ENCODE assay signal across 35 cellular contexts in the genomic region with DNA sequence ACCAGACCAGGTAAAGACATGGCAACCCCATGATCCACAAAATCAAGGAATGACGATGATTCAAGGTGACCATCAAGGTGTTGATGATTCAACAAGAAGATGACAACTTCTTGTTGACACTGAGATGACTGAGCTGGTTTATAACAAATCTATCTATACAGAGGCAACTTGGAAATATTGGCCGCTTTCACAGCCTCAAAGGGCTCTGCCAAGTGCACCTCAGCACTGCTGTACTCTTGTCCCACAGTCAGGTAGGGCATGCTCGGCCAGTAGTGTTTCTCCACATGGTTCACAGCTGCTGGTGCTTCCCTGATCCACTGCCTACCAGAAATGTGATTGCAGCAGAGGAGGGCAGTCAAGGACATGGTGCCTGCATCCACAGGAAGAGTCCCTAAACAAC.
"Had no signal": no experiment of that assay in that cellular context is flagged by ENCODE, and none has a peak within 500 bp of the region (broad histone marks: within the 10 kb centered on the region; RNA-seq: fewer than 3 reads in every experiment).

No MANE protein-coding gene starts in this region.

- H3K36me3 ChIP-seq: MG63 had no signal

- H3K9me3 ChIP-seq: MG63 had no signal

- DNase-seq: Karpas-422, Kasumi-1, MG63, MM.1S, MV-4-11, NCI-H1048, NCI-H1092, NCI-H1092 treated with DMSO at 0.1 percent for 48 hours, NCI-H1105, NCI-H1105 treated with DMSO at 0.1 percent for 48 hours, NCI-H1417, NCI-H1417 treated with DMSO at 0.1 percent for 48 hours, NCI-H1436, NCI-H1436 treated with DMSO at 0.1 percent for 48 hours, NCI-H146, NCI-H1694, NCI-H1694 treated with DMSO at 0.1 percent for 48 hours, NCI-H187, NCI-H187 treated with DMSO at 0.1 percent for 48 hours, NCI-H1930, NCI-H2029, NCI-H2029 treated with DMSO at 0.1 percent for 48 hours, NCI-H2081, NCI-H2081 treated with DMSO at 0.1 percent for 48 hours, NCI-H2107, NCI-H2171 treated with DMSO at 0.1 percent for 48 hours, NCI-H2227 treated with DMSO at 0.1 percent for 48 hours, NCI-H226, NCI-H345, NCI-H446, NCI-H446 treated with DMSO at 0.1 percent for 48 hours, NCI-H510A, NCI-H510A treated with DMSO at 0.1 percent for 48 hours, NCI-H524, NCI-H524 treated with DMSO at 0.1 percent for 48 hours had no signal

- H3K4me3 ChIP-seq: MG63 had no signal
